5 cellular contexts compared by ENCODE assay signal in the genomic region with DNA sequence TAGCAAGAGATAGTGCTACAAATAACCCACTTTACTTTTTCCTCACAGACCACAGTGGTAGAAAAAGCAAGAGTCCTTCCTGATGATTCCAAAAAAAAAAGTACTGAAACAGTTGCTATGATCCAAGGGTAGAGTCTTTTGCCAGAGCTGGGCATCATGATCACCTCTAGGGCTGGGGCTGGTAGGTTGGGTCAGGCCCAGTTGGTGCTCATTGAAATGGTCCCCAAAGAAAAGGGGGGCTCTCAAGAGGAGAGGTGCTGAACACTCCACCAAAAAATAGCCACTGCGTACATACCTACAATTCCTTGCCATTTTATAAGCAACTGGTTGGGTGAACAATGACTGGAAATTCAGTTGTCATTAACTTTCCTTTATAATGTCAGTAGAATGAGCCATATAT. TPM values are rescaled to one million over a fixed set of nuclear protein-coding genes. Genes with fewer than 3 reads are reported as not detected.
"Had no signal": no experiment of that assay in that cellular context is flagged by ENCODE, and none has a peak within 500 bp of the region (broad histone marks: within the 10 kb centered on the region; RNA-seq: fewer than 3 reads in every experiment).

No MANE protein-coding gene starts in this region.

RNA-seq across cellular contexts. Expression of a gene that starts 30.9 kb away (rescaled TPM):
- total RNA-seq: HepG2, HT-29, HT1080, IMR-90, K562 had no signal
